10 cellular contexts compared by ENCODE assay signal in the genomic region with DNA sequence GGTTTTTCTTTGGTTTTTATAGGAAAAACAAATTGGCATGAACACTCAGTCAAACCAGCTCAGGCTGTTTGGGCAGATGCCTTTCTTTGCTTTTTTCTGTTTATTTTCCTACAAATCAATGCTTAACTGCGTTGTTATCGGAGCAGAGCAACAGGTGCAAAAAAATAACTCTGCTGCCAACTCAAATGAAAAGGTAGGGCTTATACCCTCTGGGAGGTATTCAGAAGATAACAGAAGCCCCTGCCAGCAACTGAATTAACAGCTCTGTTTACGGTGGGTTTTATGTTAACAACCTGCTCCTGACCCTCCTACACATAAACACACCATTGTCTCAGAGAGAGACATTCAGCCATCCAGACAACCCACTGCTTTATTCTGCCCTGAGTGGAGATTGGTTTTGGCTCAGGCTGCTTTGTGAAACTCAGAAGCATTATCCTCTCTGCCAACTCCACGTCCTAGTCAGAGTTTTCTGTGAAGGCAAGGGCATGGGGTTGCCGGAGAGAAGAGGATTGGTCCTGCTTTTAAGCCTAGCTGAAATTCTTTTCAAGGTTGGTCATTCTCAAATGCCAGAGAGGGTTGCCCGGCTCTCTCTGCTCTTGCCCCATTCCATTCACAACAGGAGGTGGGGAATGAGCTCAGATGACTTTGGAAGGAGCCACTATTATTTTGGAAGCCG. TPM values are rescaled to one million over a fixed set of nuclear protein-coding genes. Genes with fewer than 3 reads are reported as not detected.
DNase-seq lines count a peak whose midpoint lies in the region; ATAC-seq and TF ChIP-seq lines count a peak whose summit lies in the region.
"Had no signal": no experiment of that assay in that cellular context is flagged by ENCODE, and none has a peak within 500 bp of the region (broad histone marks: within the 10 kb centered on the region; RNA-seq: fewer than 3 reads in every experiment).

No MANE protein-coding gene starts in this region.

- H3K4me3 Mint-ChIP-seq in activated CD4-positive, alpha-beta memory T cell treated with anti-CD3 and anti-CD28 coated beads for 36 hours: no peak overlapping the region
- no peak overlapping the region for H3K4me3 Mint-ChIP-seq in T-cell

- no peaks in the 10 kb centered on the region for H4K20me1 ChIP-seq in osteoblast (ENCODE audit: insufficient read depth, low read length)

- CTCF ChIA-PET in activated CD4-positive, alpha-beta memory T cell treated with anti-CD3 and anti-CD28 coated beads for 36 hours (lab: Charles Lee): no interaction called here
- CTCF ChIA-PET in T-cell (lab: Charles Lee): no interaction called here

- H3K4me1 Mint-ChIP-seq in activated CD4-positive, alpha-beta memory T cell treated with anti-CD3 and anti-CD28 coated beads for 36 hours (ENCODE audit: low read depth): peaks cover 14% of the 10 kb centered on the region
- peaks cover 9 to 16% (median 11%) of the 10 kb centered on the region in 3 donors for H3K4me1 Mint-ChIP-seq in T-cell

- H3K27me3 Mint-ChIP-seq in activated CD4-positive, alpha-beta memory T cell treated with anti-CD3 and anti-CD28 coated beads for 36 hours: peaks cover 7% of the 10 kb centered on the region
- no peaks in the 10 kb centered on the region for H3K27me3 Mint-ChIP-seq in T-cell

- DNase-seq in DMS53 treated with DMSO at 0.1 percent for 48 hours (lab: John Stamatoyannopoulos, UW; ENCODE audit: unreplicated experiment): peak; percentile 43
- DNase-seq in NCI-H526 treated with DMSO at 0.1 percent for 48 hours (lab: John Stamatoyannopoulos, UW): peak; percentile 50
- peak; percentile 56 for DNase-seq in fibroblast of peridontal ligament (ENCODE audit: extremely low read depth)
- peak; percentile 86 for DNase-seq in osteoblast (ENCODE audit: insufficient read length, low spot score, missing footprints)
- DNase-seq in DMS 273 treated with DMSO at 0.1 percent for 48 hours (lab: John Stamatoyannopoulos, UW): no peak
- DNase-seq in activated CD4-positive, alpha-beta memory T cell treated with anti-CD3 and anti-CD28 coated beads for 36 hours: no peak
- no peak for DNase-seq in T-cell
- DNase-seq: mesenchymal stem cell, T-helper 1 cell had no signal

- intact Hi-C loops in activated CD4-positive, alpha-beta memory T cell treated with anti-CD3 and anti-CD28 coated beads for 36 hours (cut with micrococcal nuclease): no loop called here

- no peak overlapping the region for H3K27ac ChIP-seq in osteoblast (ENCODE audit: low read depth, low read length)

- no peak for ATAC-seq in HG03025 (IDR thresholded peaks at IDR 0.05; ENCODE audit: low FRiP score, unreplicated experiment)
- no peak for ATAC-seq in T-cell (replicated peaks in 1 of 4)

- H3K4me1 ChIP-seq in osteoblast (ENCODE audit: insufficient read depth, low read length): peaks cover 33% of the 10 kb centered on the region

- peak overlapping the region; percentile 28 for H2AFZ ChIP-seq in osteoblast (ENCODE audit: low read length)

- no peak for TF ChIP-seq CTCF in osteoblast (IDR thresholded peaks at IDR 0.05; ENCODE audit: extremely low read depth, low read depth, low read length)

- no peak overlapping the region for H3K27ac Mint-ChIP-seq in activated CD4-positive, alpha-beta memory T cell treated with anti-CD3 and anti-CD28 coated beads for 36 hours
- H3K27ac Mint-ChIP-seq in T-cell: no peak overlapping the region

- H3K4me2 ChIP-seq in osteoblast (ENCODE audit: insufficient read depth, low read length): peak overlapping the region; percentile 26

- POLR2A ChIA-PET in activated CD4-positive, alpha-beta memory T cell treated with anti-CD3 and anti-CD28 coated beads for 36 hours (lab: Charles Lee): no interaction called here
- POLR2A ChIA-PET in T-cell (lab: Charles Lee): no interaction called here

- H3K36me3 ChIP-seq in osteoblast (ENCODE audit: insufficient read depth, low read length): no peaks in the 10 kb centered on the region

- no peaks in the 10 kb centered on the region for H3K79me2 ChIP-seq in osteoblast (ENCODE audit: insufficient read depth, low read length)

- H3K9me3 Mint-ChIP-seq in activated CD4-positive, alpha-beta memory T cell treated with anti-CD3 and anti-CD28 coated beads for 36 hours: no peaks in the 10 kb centered on the region
- no peaks in the 10 kb centered on the region for H3K9me3 Mint-ChIP-seq in T-cell

- H3K9me3 ChIP-seq in osteoblast (ENCODE audit: low read depth, low read length): no peaks in the 10 kb centered on the region

- H3K4me3 ChIP-seq in osteoblast (ENCODE audit: insufficient read depth, low read length): no peak overlapping the region

- no peaks in the 10 kb centered on the region for H3K36me3 Mint-ChIP-seq in activated CD4-positive, alpha-beta memory T cell treated with anti-CD3 and anti-CD28 coated beads for 36 hours
- no peaks in the 10 kb centered on the region for H3K36me3 Mint-ChIP-seq in T-cell

- no peaks in the 10 kb centered on the region for H3K27me3 ChIP-seq in osteoblast (ENCODE audit: insufficient read depth, low read length)

RNA-seq across cellular contexts. Expression of a gene that starts 11.3 kb away (rescaled TPM):
- total RNA-seq in osteoblast (not detected in 2 replicates), T-cell (under 1 TPM in 3 of 5 donors, not detected in 2; 0.30 to 0.47 (median 0.43) TPM)
- not detected for total RNA-seq in activated CD4-positive, alpha-beta memory T cell treated with anti-CD3 and anti-CD28 coated beads for 36 hours

Comparison
In these comparisons a context has a peak if more than half of its experiments do, and no peak if none do; other contexts are left out.
1. DNase-seq: peak in DMS53 treated with DMSO at 0.1 percent for 48 hours (single experiment), NCI-H526 treated with DMSO at 0.1 percent for 48 hours (single experiment), fibroblast of peridontal ligament (single experiment) and osteoblast (single experiment); none in DMS 273 treated with DMSO at 0.1 percent for 48 hours (single experiment), activated CD4-positive, alpha-beta memory T cell treated with anti-CD3 and anti-CD28 coated beads for 36 hours (single experiment) and T-cell (0 of 34).